ENCODE assay signal across 15 cellular contexts in the genomic region with DNA sequence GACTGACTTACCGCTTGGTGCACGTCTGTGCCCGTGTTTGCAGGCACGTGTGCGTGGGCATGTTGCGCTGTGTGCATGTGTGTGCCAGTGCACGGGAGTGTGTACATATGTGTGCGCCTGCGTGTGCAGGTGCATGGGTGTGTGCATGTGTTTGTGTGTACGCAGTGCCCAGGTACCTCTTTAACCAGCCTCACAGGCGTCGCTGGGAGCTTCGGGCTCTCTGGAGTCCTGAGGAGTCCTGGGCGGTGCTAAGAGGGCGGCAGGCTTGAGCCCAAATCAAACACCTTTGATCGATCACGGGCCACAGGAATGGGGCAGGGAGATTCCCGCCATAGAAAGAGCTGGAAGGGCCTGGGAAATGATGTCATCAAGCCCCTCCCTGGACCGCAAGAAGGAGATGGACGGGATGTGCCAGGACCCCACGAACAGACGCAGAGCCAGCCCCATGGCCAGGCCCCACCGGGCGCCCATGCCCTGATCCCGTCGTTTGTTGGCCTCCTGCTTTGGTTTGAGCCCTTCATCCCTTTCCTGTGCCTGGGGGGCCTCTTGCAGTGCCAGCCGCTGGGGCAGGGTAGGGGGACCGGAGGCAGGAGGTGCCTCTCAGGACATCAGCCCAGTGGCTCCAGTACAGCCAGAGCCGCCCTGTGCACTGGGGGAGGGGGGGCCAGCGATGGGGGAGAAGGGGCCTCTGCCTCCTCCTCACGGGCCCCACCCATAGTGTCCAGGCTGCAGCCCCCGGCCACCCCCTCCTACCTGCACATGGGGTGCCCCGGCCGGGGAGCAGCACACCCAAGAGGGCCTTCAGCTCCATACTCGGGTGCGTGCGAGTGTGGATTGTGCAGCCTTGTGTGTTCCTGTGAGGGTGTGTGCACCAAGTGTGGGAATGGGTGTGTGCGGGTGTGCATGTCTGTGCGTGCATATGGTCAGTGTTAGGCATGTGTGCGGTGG. TPM values are rescaled to one million over a fixed set of nuclear protein-coding genes. Genes with fewer than 3 reads are reported as not detected.
"Had no signal": no experiment of that assay in that cellular context is flagged by ENCODE, and none has a peak within 500 bp of the region (broad histone marks: within the 10 kb centered on the region; RNA-seq: fewer than 3 reads in every experiment).

No MANE protein-coding gene starts in this region.

- H3K36me3 Mint-ChIP-seq: activated naive CD4-positive, alpha-beta T cell treated with anti-CD3 and anti-CD28 coated beads, Interleukin-2, amount 50 U/mL, for 72 hours; type B pancreatic cell had no signal

- H3K4me3 ChIP-seq: hepatocyte, skin epidermis had no signal

- ATAC-seq: activated naive CD4-positive, alpha-beta T cell treated with anti-CD3 and anti-CD28 coated beads, Interleukin-2, amount 50 U/mL, for 72 hours; effector memory CD8-positive, alpha-beta T cell had no signal

- H3K4me1 ChIP-seq: parathyroid adenoma had no signal

- H3K9me3 Mint-ChIP-seq: activated naive CD4-positive, alpha-beta T cell treated with anti-CD3 and anti-CD28 coated beads, Interleukin-2, amount 50 U/mL, for 72 hours; effector memory CD8-positive, alpha-beta T cell; type B pancreatic cell had no signal

- H3K27me3 ChIP-seq: hepatocyte had no signal

- H3K27ac Mint-ChIP-seq: activated naive CD4-positive, alpha-beta T cell treated with anti-CD3 and anti-CD28 coated beads, Interleukin-2, amount 50 U/mL, for 72 hours; effector memory CD8-positive, alpha-beta T cell; type B pancreatic cell had no signal

- H3K4me3 Mint-ChIP-seq: brain; effector memory CD8-positive, alpha-beta T cell; type B pancreatic cell had no signal

- H3K27ac ChIP-seq: hepatocyte, parathyroid adenoma, skin epidermis, VCaP had no signal

- DNase-seq: activated CD4-positive, alpha-beta T cell treated with anti-CD3 and anti-CD28 coated beads for 4 hours; activated CD8-positive, alpha-beta memory T cell treated with anti-CD3 and anti-CD28 coated beads for 24 hours; amniotic stem cell; effector memory CD8-positive, alpha-beta T cell; mammary epithelial cell; retina; SHP77 treated with DMSO at 0.1 percent for 48 hours had no signal

RNA-seq across cellular contexts. Expression of a gene that starts 5.8 kb away (rescaled TPM):
- total RNA-seq: subcutaneous adipose tissue had no signal
